ENCODE assay signal across 25 cellular contexts in genomic region chr4:102139932-102140331, GRCh38.
A peak's percentile ranks its signal among the peaks of the same experiment; 100 is the strongest.
DNase-seq lines count a peak whose midpoint lies in the region; ATAC-seq, FAIRE-seq and TF ChIP-seq lines count a peak whose summit lies in the region.
"Had no signal": no experiment of that assay in that cellular context is flagged by ENCODE, and none has a peak within 500 bp of the region (broad histone marks: within the 10 kb centered on the region; RNA-seq: fewer than 3 reads in every experiment).

No MANE protein-coding gene starts in this region.

- H3K27me3 Mint-ChIP-seq in astrocyte (ENCODE audit: low read depth, unreplicated experiment): no peaks in the 10 kb centered on the region
- H3K27me3 Mint-ChIP-seq: activated naive CD4-positive, alpha-beta T cell treated with anti-CD3 and anti-CD28 coated beads, Interleukin-2, amount 10 ng/mL, durations not matched to agents 7 days and 5 days; CD4-positive, alpha-beta T cell; progenitor cell of endocrine pancreas had no signal

- H3K4me2 ChIP-seq in A549: 0 out of 3 replicates have a peak overlapping the region, but pooled peaks have one; percentile 17
- no peak overlapping the region for H3K4me2 ChIP-seq in astrocyte (ENCODE audit: low read length)

- POLR2A ChIA-PET in A549 (lab: Yijun Ruan, JAX): no interaction called here

- H3K4me1 Mint-ChIP-seq in astrocyte (ENCODE audit: low read depth, unreplicated experiment): peaks cover 21% of the 10 kb centered on the region
- H3K4me1 Mint-ChIP-seq: activated naive CD4-positive, alpha-beta T cell treated with anti-CD3 and anti-CD28 coated beads, Interleukin-2, amount 10 ng/mL, durations not matched to agents 7 days and 5 days had no signal

- no peak for TF ChIP-seq POLR2A in A549 (IDR thresholded peaks at IDR 0.05; ENCODE audit: low read length)
- no peak for TF ChIP-seq POLR2A in GM18505 (IDR thresholded peaks at IDR 0.05; ENCODE audit: borderline replicate concordance, extremely low read depth, insufficient read depth, insufficient read length)

- no peak overlapping the region for H3K27ac ChIP-seq in A549
- H3K27ac ChIP-seq in astrocyte (ENCODE audit: low read depth, low read length): no peak overlapping the region
- H3K27ac ChIP-seq: thoracic aorta had no signal

- TF ChIP-seq EP300 in A549 (IDR thresholded peaks at IDR 0.05) (no peak), Ishikawa (IDR thresholded peaks at IDR 0.05; ENCODE audit: borderline replicate concordance) (peak; percentile 99)

- H3K36me3 Mint-ChIP-seq in astrocyte (ENCODE audit: low read depth, unreplicated experiment): no peaks in the 10 kb centered on the region
- H3K36me3 Mint-ChIP-seq: activated naive CD4-positive, alpha-beta T cell treated with anti-CD3 and anti-CD28 coated beads, Interleukin-2, amount 10 ng/mL, durations not matched to agents 7 days and 5 days had no signal

- no peak overlapping the region for H3K9ac ChIP-seq in astrocyte (ENCODE audit: low read length)

- peak in 1 of 2 experiments; percentile 1 for DNase-seq in A549 (ENCODE audit: low read depth in 1 of 2, low spot score in 1 of 2)
- peak; percentile 31 for DNase-seq in astrocyte (ENCODE audit: low read depth)
- DNase-seq in fibroblast of pulmonary artery (ENCODE audit: low read depth): peak; percentile 10
- DNase-seq in germinal center (ENCODE audit: low spot score): no peak
- DNase-seq: activated CD4-positive, alpha-beta T cell treated with anti-CD3 and anti-CD28 coated beads for 1 hour; activated naive CD4-positive, alpha-beta T cell treated with anti-CD3 and anti-CD28 coated beads, Interleukin-2, amount 10 ng/mL, durations not matched to agents 7 days and 5 days; activated T-cell treated with anti-CD3 and anti-CD28 coated beads, Interleukin-2, amount 50 U/mL, for 48 hours; CD4-positive, alpha-beta T cell; cerebellar nuclear complex; DMS79; effector CD4-positive, alpha-beta T cell; H7; heart right ventricle; Kasumi-1; left ventricle myocardium superior; NCI-H1417 treated with DMSO at 0.1 percent for 48 hours; stimulated activated CD4-positive, alpha-beta T cell treated with anti-CD3 and anti-CD28 coated beads, Interleukin-1b, Interleukin-23, amount 100 ng/mL, for 48 hours; stimulated activated naive CD4-positive, alpha-beta T cell had no signal

- 0% methylated on average over 1 of the region's 1 CpG for WGBS in A549 (ENCODE audit: missing lambda C conversion rate)

- no peaks in the 10 kb centered on the region for H3K27me3 ChIP-seq in astrocyte (ENCODE audit: insufficient read depth, low read length)
- H3K27me3 ChIP-seq: heart right ventricle had no signal

- H2AFZ ChIP-seq in astrocyte (ENCODE audit: low read depth, low read length): no peak overlapping the region

- CTCF ChIA-PET in A549 (lab: Yijun Ruan, JAX): no interaction called here

- H3K79me2 ChIP-seq in astrocyte (ENCODE audit: insufficient read depth, low read length): no peaks in the 10 kb centered on the region

- H3K4me3 ChIP-seq in A549 (no peak overlapping the region), astrocyte (ENCODE audit: insufficient read depth, low read depth, low read length) (no peak overlapping the region), fibroblast of pulmonary artery (replicated peaks; ENCODE audit: low read depth, low read length) (no peak overlapping the region)
- H3K4me3 ChIP-seq: heart right ventricle, thoracic aorta had no signal

- H4K20me1 ChIP-seq in astrocyte (ENCODE audit: insufficient read depth, low read length): no peaks in the 10 kb centered on the region

- no peak overlapping the region for H3K27ac Mint-ChIP-seq in astrocyte (ENCODE audit: unreplicated experiment)
- H3K27ac Mint-ChIP-seq: activated naive CD4-positive, alpha-beta T cell treated with anti-CD3 and anti-CD28 coated beads, Interleukin-2, amount 10 ng/mL, durations not matched to agents 7 days and 5 days; CD4-positive, alpha-beta T cell; progenitor cell of endocrine pancreas had no signal

- H3K9me3 ChIP-seq in A549 (no peaks in the 10 kb centered on the region), astrocyte (ENCODE audit: insufficient read depth, low read depth, low read length) (no peaks in the 10 kb centered on the region)
- H3K9me3 ChIP-seq: heart right ventricle, thoracic aorta had no signal

- H3K4me1 ChIP-seq in A549: 0 out of 3 replicates have a peak, but pooled peaks cover 9% of the 10 kb centered on the region
- H3K4me1 ChIP-seq in astrocyte (ENCODE audit: insufficient read depth, low read length): peaks cover 11% of the 10 kb centered on the region

- no peak for FAIRE-seq in A549 (lab: Jason Lieb, UNC)
- FAIRE-seq in astrocyte (lab: Jason Lieb, UNC): no peak
- FAIRE-seq: HTR-8/SVneo had no signal

- no peak for TF ChIP-seq RAD21 in A549 (conservative IDR thresholded peaks at IDR 0.05 in 1 of 2, IDR thresholded peaks at IDR 0.05 in 1 of 2)
- no peak; the same call in 1 of the 2 replicates for TF ChIP-seq RAD21 in Ishikawa (IDR thresholded peaks at IDR 0.05; ENCODE audit: low read depth)

- H3K4me3 Mint-ChIP-seq in astrocyte (ENCODE audit: unreplicated experiment): no peak overlapping the region
- H3K4me3 Mint-ChIP-seq: activated naive CD4-positive, alpha-beta T cell treated with anti-CD3 and anti-CD28 coated beads, Interleukin-2, amount 10 ng/mL, durations not matched to agents 7 days and 5 days; CD4-positive, alpha-beta T cell had no signal

- ATAC-seq in A549 (no peak), HG03280 (IDR thresholded peaks at IDR 0.05; ENCODE audit: unreplicated experiment) (no peak), GM18505 (IDR thresholded peaks at IDR 0.05; ENCODE audit: unreplicated experiment) (no peak), GM19023 (IDR thresholded peaks at IDR 0.05; ENCODE audit: unreplicated experiment) (no peak)
- ATAC-seq: left ventricle myocardium superior had no signal

- no peaks in the 10 kb centered on the region for H3K36me3 ChIP-seq in astrocyte (ENCODE audit: insufficient read depth, low read length)
- H3K36me3 ChIP-seq: heart right ventricle, thoracic aorta had no signal

- TF ChIP-seq CTCF in A549 (IDR thresholded peaks at IDR 0.05) (no peak), astrocyte (IDR thresholded peaks at IDR 0.05; ENCODE audit: insufficient read depth, low read depth, low read length) (no peak), fibroblast of pulmonary artery (IDR thresholded peaks at IDR 0.05; ENCODE audit: low read length, missing control alignments) (no peak)

- H3K9me3 Mint-ChIP-seq in astrocyte (ENCODE audit: unreplicated experiment): no peaks in the 10 kb centered on the region
- H3K9me3 Mint-ChIP-seq: activated naive CD4-positive, alpha-beta T cell treated with anti-CD3 and anti-CD28 coated beads, Interleukin-2, amount 10 ng/mL, durations not matched to agents 7 days and 5 days; CD4-positive, alpha-beta T cell had no signal

TF ChIP-seq in A549, 52 proteins besides CTCF, POLR2A, EP300 and RAD21:
- peak; percentile 20; the same call in 1 of the 2 replicates for TF ChIP-seq JUNB (IDR thresholded peaks at IDR 0.05)
- no peak for TF ChIP-seq MYC (IDR thresholded peaks at IDR 0.05; ENCODE audit: borderline replicate concordance, low read length)
- TF ChIP-seq ESRRA (IDR thresholded peaks at IDR 0.05; ENCODE audit: borderline replicate concordance, low read length): no peak
- TF ChIP-seq SREBF2 (IDR thresholded peaks at IDR 0.05): no peak
- no peak for TF ChIP-seq TP53 (CRISPR knock-in tag; IDR thresholded peaks at IDR 0.05)
- TF ChIP-seq TFCP2L1 (CRISPR knock-in tag; IDR thresholded peaks at IDR 0.05): no peak
- TF ChIP-seq POLR2AphosphoS2 (conservative IDR thresholded peaks at IDR 0.05; ENCODE audit: low read length): no peak
- TF ChIP-seq GATA3 (IDR thresholded peaks at IDR 0.05; ENCODE audit: borderline replicate concordance): peak; percentile 14; the same call in 1 of the 2 replicates
- no peak for TF ChIP-seq RCOR1 (IDR thresholded peaks at IDR 0.05; ENCODE audit: low read depth, low read length)
- no peak for TF ChIP-seq ZC3H11A (IDR thresholded peaks at IDR 0.05)
- TF ChIP-seq, protein P1, sequence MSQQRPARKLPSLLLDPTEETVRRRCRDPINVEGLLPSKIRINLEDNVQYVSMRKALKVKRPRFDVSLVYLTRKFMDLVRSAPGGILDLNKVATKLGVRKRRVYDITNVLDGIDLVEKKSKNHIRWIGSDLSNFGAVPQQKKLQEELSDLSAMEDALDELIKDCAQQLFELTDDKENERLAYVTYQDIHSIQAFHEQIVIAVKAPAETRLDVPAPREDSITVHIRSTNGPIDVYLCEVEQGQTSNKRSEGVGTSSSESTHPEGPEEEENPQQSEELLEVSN (IDR thresholded peaks at IDR 0.05; ENCODE audit: borderline replicate concordance, low read depth): no peak

TF ChIP-seq in Ishikawa, 13 proteins besides CTCF, POLR2A, EP300 and RAD21:
- TF ChIP-seq CEBPB (IDR thresholded peaks at IDR 0.05): peak; percentile 43; the same call in 1 of the 2 replicates
- no peak for TF ChIP-seq MAX (IDR thresholded peaks at IDR 0.05)
- TF ChIP-seq TEAD4 (IDR thresholded peaks at IDR 0.05): peak; percentile 87
- peak; percentile 94 for TF ChIP-seq NFIC (IDR thresholded peaks at IDR 0.05)
- TF ChIP-seq FOXM1 (IDR thresholded peaks at IDR 0.05; ENCODE audit: borderline replicate concordance, low read depth): peak; percentile 98
- peak; percentile 98 for TF ChIP-seq TCF12 (IDR thresholded peaks at IDR 0.05; ENCODE audit: low read depth)
